ENCODE assay signal across 18 cellular contexts in genomic region chr3:195475614-195476013, GRCh38. TPM values are rescaled to one million over a fixed set of nuclear protein-coding genes. Genes with fewer than 3 reads are reported as not detected.
DNase-seq lines count a peak whose midpoint lies in the region; ATAC-seq, FAIRE-seq and TF ChIP-seq lines count a peak whose summit lies in the region.
"Had no signal": no experiment of that assay in that cellular context is flagged by ENCODE, and none has a peak within 500 bp of the region (broad histone marks: within the 10 kb centered on the region; RNA-seq: fewer than 3 reads in every experiment).

No MANE protein-coding gene starts in this region.

- no peaks in the 10 kb centered on the region for H3K79me1 ChIP-seq in IMR-90 (ENCODE audit: low read depth in 1 of 2, low read length in 2 of 2)

- WGBS in IMR-90 (ENCODE audit: extremely low coverage in 2 of 2, insufficient read length in 1 of 2), 2 experiments = no CpG with 5 or more reads among the region's 3 CpGs
- 16% methylated on average over 3 of the region's 3 CpGs for WGBS in K562 (ENCODE audit: insufficient coverage, low coverage, missing lambda C conversion rate)

- H3K9me1 ChIP-seq in IMR-90 (ENCODE audit: insufficient read depth, low read length) = no peaks in the 10 kb centered on the region
- no peaks in the 10 kb centered on the region for H3K9me1 ChIP-seq in K562 (ENCODE audit: control insufficient read depth, insufficient read depth, low read length)

- intact Hi-C loops in IMR-90 (cut with micrococcal nuclease) (no loop called here), K562 (cut with micrococcal nuclease) (no loop called here)

- TF ChIP-seq RAD21 in IMR-90 (IDR thresholded peaks at IDR 0.05; ENCODE audit: low read length) (no peak), K562 (CRISPR knock-in tag; conservative IDR thresholded peaks at IDR 0.05 in 1 of 2, IDR thresholded peaks at IDR 0.05 in 1 of 2) (no peak)

- peaks cover 9% of the 10 kb centered on the region for H3K27me3 Mint-ChIP-seq in activated CD8-positive, alpha-beta memory T cell treated with anti-CD3 and anti-CD28 coated beads, Interleukin-2, amount 10 ng/mL, durations not matched to agents 7 days and 5 days

- H2AFZ ChIP-seq in IMR-90 (replicated peaks; ENCODE audit: low read length, poor library complexity) (no peak overlapping the region), K562 (ENCODE audit: low read depth, low read length) (no peak overlapping the region)
- H2AFZ ChIP-seq: GM23338 had no signal

- dilution Hi-C loops in IMR-90 (cut with HindIII; ENCODE audit: low sequenced_read_pairs, unreplicated experiment) = no loop called here

- H2BK120ac ChIP-seq in IMR-90 (ENCODE audit: low read depth, low read length) = no peak overlapping the region

- peaks cover 4% of the 10 kb centered on the region for H3K9me3 Mint-ChIP-seq in activated CD8-positive, alpha-beta memory T cell treated with anti-CD3 and anti-CD28 coated beads, Interleukin-2, amount 10 ng/mL, durations not matched to agents 7 days and 5 days (ENCODE audit: low read depth)
- H3K9me3 Mint-ChIP-seq: CD4-positive, alpha-beta T cell; IgD-negative memory B cell had no signal

- no peak overlapping the region for H2BK20ac ChIP-seq in IMR-90 (ENCODE audit: low read depth, low read length)

- no peak for DNase-seq in IMR-90
- DNase-seq in K562 (ENCODE audit: extremely low read depth in 1 of 4, low spot score in 3 of 4) = no peak
- peak; percentile 0 for DNase-seq in kidney tubule cell (ENCODE audit: low spot score)
- no peak for DNase-seq in DMS79 (lab: John Stamatoyannopoulos, UW)
- no peak for DNase-seq in activated CD8-positive, alpha-beta memory T cell treated with anti-CD3 and anti-CD28 coated beads, Interleukin-2, amount 10 ng/mL, durations not matched to agents 7 days and 5 days
- DNase-seq: AML-193; CD4-positive, alpha-beta T cell; DMS153; DMS79 treated with DMSO at 0.1 percent for 48 hours; GF-D8; HCEC 1CT had no signal

- H3K23ac ChIP-seq in IMR-90 (ENCODE audit: low read depth, low read length) = no peak overlapping the region

- POLR2A ChIA-PET in IMR-90 (lab: Charles Lee; ENCODE audit: unreplicated experiment) = no interaction called here
- POLR2A ChIA-PET in K562 (lab: Yijun Ruan, JAX) = no interaction called here

- H3K9me3 ChIP-seq in IMR-90 (ENCODE audit: control insufficient read depth, insufficient read depth, low read length) = no peaks in the 10 kb centered on the region
- no peaks in the 10 kb centered on the region for H3K9me3 ChIP-seq in K562 (replicated peaks; ENCODE audit: control insufficient read depth, insufficient read depth, low read depth, low read length)

- no peak for TF ChIP-seq EP300 in K562 (IDR thresholded peaks at IDR 0.05; ENCODE audit: low read length)

- H2BK5ac ChIP-seq in IMR-90 (ENCODE audit: low read depth, low read length, poor library complexity, severe bottlenecking) = no peak overlapping the region

- no peak overlapping the region for H4K5ac ChIP-seq in IMR-90 (ENCODE audit: low read depth, low read length)

- FAIRE-seq in K562 (lab: Jason Lieb, UNC) = no peak
- FAIRE-seq: A204.1, H54 had no signal

- H3K18ac ChIP-seq in IMR-90 (ENCODE audit: low read depth, low read length) = no peak overlapping the region

- no peaks in the 10 kb centered on the region for H3K36me3 Mint-ChIP-seq in activated CD8-positive, alpha-beta memory T cell treated with anti-CD3 and anti-CD28 coated beads, Interleukin-2, amount 10 ng/mL, durations not matched to agents 7 days and 5 days

- H3K4me1 ChIP-seq in IMR-90 (ENCODE audit: control insufficient read depth, insufficient read depth, low read length) = no peaks in the 10 kb centered on the region
- H3K4me1 ChIP-seq in K562 (replicated peaks in 1 of 2; ENCODE audit: control insufficient read depth in 2 of 2, insufficient read depth in 2 of 2, low read length in 2 of 2) = peaks cover 0 to 4% of the 10 kb centered on the region in 2 experiments; a peak in 1 of 5 replicates

- no peak overlapping the region for H3K56ac ChIP-seq in IMR-90 (ENCODE audit: extremely low read depth, insufficient read depth, low read length)

- H3K14ac ChIP-seq in IMR-90 (replicated peaks; ENCODE audit: low read depth, low read length) = no peak overlapping the region

- H3K27ac Mint-ChIP-seq in activated CD8-positive, alpha-beta memory T cell treated with anti-CD3 and anti-CD28 coated beads, Interleukin-2, amount 10 ng/mL, durations not matched to agents 7 days and 5 days = no peak overlapping the region
- H3K27ac Mint-ChIP-seq: CD4-positive, alpha-beta T cell; GM23338; IgD-negative memory B cell had no signal

- H3K4me3 Mint-ChIP-seq in activated CD8-positive, alpha-beta memory T cell treated with anti-CD3 and anti-CD28 coated beads, Interleukin-2, amount 10 ng/mL, durations not matched to agents 7 days and 5 days = no peak overlapping the region
- H3K4me3 Mint-ChIP-seq: CD4-positive, alpha-beta T cell; GM23338; IgD-negative memory B cell had no signal

- H4K20me1 ChIP-seq in IMR-90 (ENCODE audit: insufficient read depth, low read length) (no peaks in the 10 kb centered on the region), K562 (replicated peaks; ENCODE audit: control insufficient read depth, insufficient read depth, low read length) (no peaks in the 10 kb centered on the region)

- H2AK5ac ChIP-seq in IMR-90 (ENCODE audit: low read depth, low read length) = no peak overlapping the region

- in situ Hi-C loops in IMR-90 (cut with MboI; ENCODE audit: low sequenced_read_pairs) (no loop called here), K562 (cut with MboI) (no loop called here)

- no peaks in the 10 kb centered on the region for H3K4me1 Mint-ChIP-seq in activated CD8-positive, alpha-beta memory T cell treated with anti-CD3 and anti-CD28 coated beads, Interleukin-2, amount 10 ng/mL, durations not matched to agents 7 days and 5 days
- H3K4me1 Mint-ChIP-seq: IgD-negative memory B cell had no signal

- no peak overlapping the region for H4K91ac ChIP-seq in IMR-90 (ENCODE audit: insufficient read depth, low read depth, low read length)

- CTCF ChIA-PET in IMR-90 (lab: Yijun Ruan, JAX) = interaction anchor here (1.0 kb wide), 1 partner anchor 32 kb away, joined by 3 read pairs; no protein-coding TSS in a partner anchor
- CTCF ChIA-PET in K562 (lab: Yijun Ruan, JAX; ENCODE audit: low intra/inter-chr PET ratio) = no interaction called here
- CTCF ChIA-PET in activated CD8-positive, alpha-beta memory T cell treated with anti-CD3 and anti-CD28 coated beads, Interleukin-2, amount 10 ng/mL, durations not matched to agents 7 days and 5 days (lab: Charles Lee) = no interaction called here

- no peak for TF ChIP-seq POLR2A in IMR-90 (IDR thresholded peaks at IDR 0.05; ENCODE audit: low read depth, low read length)
- TF ChIP-seq POLR2A in K562 (conservative IDR thresholded peaks at IDR 0.05) = no peak

- H3K4ac ChIP-seq in IMR-90 (ENCODE audit: low read depth, low read length) = no peak overlapping the region

- H3K4me2 ChIP-seq in IMR-90 (ENCODE audit: low read depth, low read length) (no peak overlapping the region), K562 (ENCODE audit: insufficient read depth, low read length) (no peak overlapping the region)
- H3K4me2 ChIP-seq: GM23338 had no signal

- H3K27me3 ChIP-seq in IMR-90 (ENCODE audit: control insufficient read depth, insufficient read depth, low read length) (peaks cover 10% of the 10 kb centered on the region), K562 (ENCODE audit: control insufficient read depth in 2 of 2, insufficient read depth in 2 of 2, low read length in 2 of 2) (no peaks in the 10 kb centered on the region)

- H3K27ac ChIP-seq in IMR-90 (ENCODE audit: insufficient read depth, low read length) = no peak overlapping the region
- H3K27ac ChIP-seq in K562 (ENCODE audit: extremely low read depth, low read depth, low read length) = no peak overlapping the region
- H3K27ac ChIP-seq: C4-2B, HL-60 had no signal

- no peak overlapping the region for H2AK9ac ChIP-seq in IMR-90 (replicated peaks; ENCODE audit: low read depth, low read length, poor library complexity)

- no peak overlapping the region for H3K4me3 ChIP-seq in IMR-90 (ENCODE audit: insufficient read depth, low read depth, low read length)
- no peak overlapping the region for H3K4me3 ChIP-seq in K562
- H3K4me3 ChIP-seq: GM23338 had no signal

- no peak overlapping the region for H3K9ac ChIP-seq in IMR-90 (ENCODE audit: low read depth, low read length)
- no peak overlapping the region for H3K9ac ChIP-seq in K562 (ENCODE audit: insufficient read depth in 1 of 2, low read depth in 2 of 2, low read length in 2 of 2)

- no peaks in the 10 kb centered on the region for H3K79me2 ChIP-seq in K562 (ENCODE audit: control insufficient read depth, insufficient read depth, low read length)

- no TSS peak for BruUV-seq in IMR-90 (replicated peaks; lab: Mats Ljungman, UMichigan)
- no TSS peak for BruUV-seq in K562 (replicated peaks; lab: Mats Ljungman, UMichigan)

- no peaks in the 10 kb centered on the region for H3K36me3 ChIP-seq in IMR-90 (ENCODE audit: control insufficient read depth, insufficient read depth, low read length)
- no peaks in the 10 kb centered on the region for H3K36me3 ChIP-seq in K562 (ENCODE audit: control insufficient read depth, insufficient read depth, low read length)

- ATAC-seq in IMR-90 (ENCODE audit: low read depth) (no peak), K562 (no peak), HG02623 (IDR thresholded peaks at IDR 0.05; ENCODE audit: unreplicated experiment) (no peak)
- no peak for ATAC-seq in activated CD8-positive, alpha-beta memory T cell treated with anti-CD3 and anti-CD28 coated beads, Interleukin-2, amount 10 ng/mL, durations not matched to agents 7 days and 5 days
- ATAC-seq: GM23338 had no signal

- TF ChIP-seq CTCF in IMR-90 (conservative IDR thresholded peaks at IDR 0.05; ENCODE audit: low read depth, low read length) = no peak
- no peak for TF ChIP-seq CTCF in K562 (IDR thresholded peaks at IDR 0.05 in 2 of 3, conservative IDR thresholded peaks at IDR 0.05 in 1 of 3; ENCODE audit: insufficient read depth in 2 of 3, low read depth in 1 of 3, low read length in 3 of 3)

- H4K8ac ChIP-seq in IMR-90 (ENCODE audit: low read depth in 2 of 2, low read length in 2 of 2) = no peak overlapping the region

- H2BK15ac ChIP-seq in IMR-90 (ENCODE audit: low read depth, low read length) = no peak overlapping the region

RNA-seq across cellular contexts. Expression of gene ACAP2, which starts 32.8 kb away (rescaled TPM):
- total RNA-seq in IMR-90 (2012; rRNA removed) (35.1 and 55.8 TPM in 2 replicates), K562 (2014; rRNA removed) (29.4 and 36.9 TPM in 2 replicates), K562 (2014; rRNA removed; fragmentation: Illumina TruSeq; extraction: Trizol) (52.7 and 62.3 TPM in 2 replicates), K562 (2015; rRNA removed; fragmentation: Illumina TruSeq; extraction: Trizol) (44.8 and 50.7 TPM in 2 replicates), K562 (2021) (40.1 and 40.6 TPM in 2 replicates)
- polyA plus RNA-seq in IMR-90 (2012; rRNA removed) (8.3 and 11.9 TPM in 2 replicates), K562 (2011; rRNA removed) (25.0 and 34.4 TPM in 2 replicates), K562 (2014; fragmentation: Illumina TruSeq; extraction: Trizol) (24.3 and 27.5 TPM in 2 replicates), K562 (2014; fragmentation: Nextera tagmentation; extraction: Ambion mirVana) (10 to 100 TPM; 10.6 to 12.3 TPM), K562 (2014; rRNA removed) (16.8 and 18.1 TPM in 2 replicates)
- polyA plus RNA-seq in IMR-90 (2012; cell fraction: cytosol; rRNA removed) = 1.8 and 2.2 TPM in 2 replicates
- polyA plus RNA-seq in IMR-90 (2012; cell fraction: nucleus; rRNA removed; ENCODE audit: low replicate concordance) = 2.2 and 17.1 TPM in 2 replicates
- total RNA-seq in K562 (2011; cell fraction: chromatin; rRNA removed; ENCODE audit: low replicate concordance) = 62.8 and 189 TPM in 2 replicates
- total RNA-seq in K562 (2011; cell fraction: nucleolus; rRNA removed) = 38.7 and 57.9 TPM in 2 replicates
- 77.0 and 137 TPM in 2 replicates for total RNA-seq in K562 (2011; cell fraction: nucleoplasm; rRNA removed)
- 6.8 and 12.6 TPM in 2 replicates for polyA plus RNA-seq in K562 (2011; cell fraction: cytosol; rRNA removed)
- polyA plus RNA-seq in K562 (2011; cell fraction: nucleus; rRNA removed) = 16.4 and 18.5 TPM in 2 replicates
- polyA plus RNA-seq in K562 (2012) = 16.3 and 25.4 TPM in 2 replicates
- polyA minus RNA-seq in K562 (2011; rRNA and poly(A)+ RNA removed) = 124 and 128 TPM in 2 replicates
- 34.7 and 48.2 TPM in 2 replicates for polyA minus RNA-seq in K562 (2011; cell fraction: cytosol; rRNA and poly(A)+ RNA removed)
- polyA minus RNA-seq in K562 (2011; cell fraction: nucleus; rRNA and poly(A)+ RNA removed) = 53.2 and 81.9 TPM in 2 replicates
- 10 to 100 TPM; 58.4 to 74.4 TPM for total RNA-seq in activated CD8-positive, alpha-beta memory T cell treated with anti-CD3 and anti-CD28 coated beads, Interleukin-2, amount 10 ng/mL, durations not matched to agents 7 days and 5 days
